22 cellular contexts compared by ENCODE assay signal in genomic region chr3:24017305-24017704, GRCh38.
"Had no signal": no experiment of that assay in that cellular context is flagged by ENCODE, and none has a peak within 500 bp of the region (broad histone marks: within the 10 kb centered on the region; RNA-seq: fewer than 3 reads in every experiment).

No MANE protein-coding gene starts in this region.

- H3K4me3 ChIP-seq: lung, skin epidermis, tibial nerve, vagina had no signal

- H3K27me3 Mint-ChIP-seq: dendritic cell treated with granulocyte-macrophage colony-stimulating factor and Interleukin-4, amounts not matched to agents 40 ng/mL and 50 ng/mL, for 4 days; stimulated activated naive CD8-positive, alpha-beta T cell treated with anti-CD3 and anti-CD28 coated beads, Interleukin-15, Interleukin-2, amounts not matched to agents 100 ng/mL and 50 ng/mL, for 24 hours had no signal

- H3K36me3 Mint-ChIP-seq: mesothelial cell of epicardium had no signal

- H3K36me3 ChIP-seq: tibial nerve, vagina had no signal

- H3K9me3 ChIP-seq: tibial nerve, vagina had no signal

- H3K4me1 Mint-ChIP-seq: mesothelial cell of epicardium had no signal

- H3K4me3 Mint-ChIP-seq: dendritic cell treated with granulocyte-macrophage colony-stimulating factor and Interleukin-4, amounts not matched to agents 40 ng/mL and 50 ng/mL, for 4 days; mesothelial cell of epicardium; nephron progenitor cell; stimulated activated naive CD8-positive, alpha-beta T cell treated with anti-CD3 and anti-CD28 coated beads, Interleukin-15, Interleukin-2, amounts not matched to agents 100 ng/mL and 50 ng/mL, for 24 hours; T-helper 1 cell treated with Interleukin-12 subunit alpha and Interleukin-12 subunit beta and Interleukin-4 antibody, amounts not matched to agents 30 μg/mL and 1 μg/mL, for 36 hours had no signal

- H3K27ac ChIP-seq: skin epidermis, tibial nerve, vagina had no signal

- DNase-seq: activated CD4-positive, alpha-beta T cell treated with anti-CD3 and anti-CD28 coated beads, Interleukin-2, amount 50 U/mL, for 1 hour; activated CD8-positive, alpha-beta memory T cell treated with anti-CD3 and anti-CD28 coated beads, Interleukin-2, amount 50 U/mL, for 4 hours; activated effector memory CD4-positive, alpha-beta T cell treated with Interleukin-2 at 50 U/mL for 16 hours; activated naive CD4-positive, alpha-beta T cell treated with anti-CD3 and anti-CD28 coated beads, Interleukin-2, amount 50 U/mL, for 16 hours; activated T-cell treated with anti-CD3 and anti-CD28 coated beads, Interleukin-2, amount 50 U/mL, for 48 hours; effector CD8-positive, alpha-beta T cell; hippocampal formation; islet precursor cell; left colon; nephron progenitor cell; retina; stimulated activated CD4-positive, alpha-beta T cell treated with anti-CD3 and anti-CD28 coated beads, Interleukin-2, amount 100 ng/mL, for 48 hours had no signal

- H3K27me3 ChIP-seq: tibial nerve, vagina had no signal

- H3K9me3 Mint-ChIP-seq: dendritic cell treated with granulocyte-macrophage colony-stimulating factor and Interleukin-4, amounts not matched to agents 40 ng/mL and 50 ng/mL, for 4 days; mesothelial cell of epicardium; nephron progenitor cell; stimulated activated naive CD8-positive, alpha-beta T cell treated with anti-CD3 and anti-CD28 coated beads, Interleukin-15, Interleukin-2, amounts not matched to agents 100 ng/mL and 50 ng/mL, for 24 hours; T-helper 1 cell treated with Interleukin-12 subunit alpha and Interleukin-12 subunit beta and Interleukin-4 antibody, amounts not matched to agents 30 μg/mL and 1 μg/mL, for 36 hours had no signal

- H3K27ac Mint-ChIP-seq: dendritic cell treated with granulocyte-macrophage colony-stimulating factor and Interleukin-4, amounts not matched to agents 40 ng/mL and 50 ng/mL, for 4 days; mesothelial cell of epicardium; nephron progenitor cell; stimulated activated naive CD8-positive, alpha-beta T cell treated with anti-CD3 and anti-CD28 coated beads, Interleukin-15, Interleukin-2, amounts not matched to agents 100 ng/mL and 50 ng/mL, for 24 hours; T-helper 1 cell treated with Interleukin-12 subunit alpha and Interleukin-12 subunit beta and Interleukin-4 antibody, amounts not matched to agents 30 μg/mL and 1 μg/mL, for 36 hours had no signal

- ATAC-seq: activated CD4-positive, CD25-positive, alpha-beta regulatory T cell treated with anti-CD3 and anti-CD28 coated beads, Interleukin-2, amount 50 U/mL, for 24 hours; esophagus mucosa; left colon had no signal
